13 cellular contexts compared by ENCODE assay signal in genomic region chr20:33516882-33517281, GRCh38. TPM values are rescaled to one million over a fixed set of nuclear protein-coding genes. Genes with fewer than 3 reads are reported as not detected.
A peak's percentile ranks its signal among the peaks of the same experiment; 100 is the strongest.
DNase-seq lines count a peak whose midpoint lies in the region; ATAC-seq, FAIRE-seq and TF ChIP-seq lines count a peak whose summit lies in the region.
"Had no signal": no experiment of that assay in that cellular context is flagged by ENCODE, and none has a peak within 500 bp of the region (broad histone marks: within the 10 kb centered on the region; RNA-seq: fewer than 3 reads in every experiment).

No MANE protein-coding gene starts in this region.

- H3K27ac ChIP-seq in HUES64 (ENCODE audit: low read depth, low read length): 0 out of 2 replicates have a peak overlapping the region, but pooled peaks have one; percentile 41
- H3K27ac ChIP-seq in CD4-positive, alpha-beta T cell (ENCODE audit: low read depth, low read length): no peak overlapping the region
- H3K27ac ChIP-seq: brain microvascular endothelial cell had no signal

- CTCF ChIA-PET in CD4-positive, alpha-beta T cell (lab: Charles Lee): interaction anchor here (1.0 to 2.0 kb wide), 2 partner anchors 151 kb away, joined by 3 to 12 read pairs; partner anchors contain the start of gene ACTL10

- TF ChIP-seq CTCF in bronchial epithelial cell (IDR thresholded peaks at IDR 0.05; ENCODE audit: insufficient read depth, low read length, severe bottlenecking): no peak
- no peak for TF ChIP-seq CTCF in mesothelial cell of epicardium (IDR thresholded peaks at IDR 0.05; ENCODE audit: unreplicated experiment)
- no peak for TF ChIP-seq CTCF in CD4-positive, alpha-beta T cell (IDR thresholded peaks at IDR 0.05)

- H3K27me3 ChIP-seq in HUES64 (ENCODE audit: insufficient read depth, low read length): no peaks in the 10 kb centered on the region
- no peaks in the 10 kb centered on the region for H3K27me3 ChIP-seq in bronchial epithelial cell (ENCODE audit: control insufficient read depth, insufficient read depth, low read length)
- no peaks in the 10 kb centered on the region for H3K27me3 ChIP-seq in CD4-positive, alpha-beta T cell (ENCODE audit: control insufficient read depth, insufficient read depth, low read length)
- H3K27me3 ChIP-seq: brain microvascular endothelial cell had no signal

- H3K4me3 Mint-ChIP-seq in mesothelial cell of epicardium: no peak overlapping the region
- H3K4me3 Mint-ChIP-seq in CD4-positive, alpha-beta T cell: no peak overlapping the region

- H3K9me3 ChIP-seq in HUES64 (ENCODE audit: insufficient read depth, low read depth, low read length): no peaks in the 10 kb centered on the region
- no peaks in the 10 kb centered on the region for H3K9me3 ChIP-seq in CD4-positive, alpha-beta T cell (ENCODE audit: control insufficient read depth, low read length)

- peaks cover 14% of the 10 kb centered on the region for H3K4me1 Mint-ChIP-seq in mesothelial cell of epicardium
- H3K4me1 Mint-ChIP-seq in CD4-positive, alpha-beta T cell (ENCODE audit: low read depth): peaks cover 31% of the 10 kb centered on the region

- H3K9me3 Mint-ChIP-seq in mesothelial cell of epicardium: no peaks in the 10 kb centered on the region
- no peaks in the 10 kb centered on the region for H3K9me3 Mint-ChIP-seq in CD4-positive, alpha-beta T cell

- WGBS in HUES64: 92% methylated on average over 1 of the region's 1 CpG

- ATAC-seq in HG03342 (IDR thresholded peaks at IDR 0.05; ENCODE audit: unreplicated experiment): no peak
- ATAC-seq in CD4-positive, alpha-beta T cell (ENCODE audit: poor library complexity): no peak
- ATAC-seq: HCT116, sciatic nerve had no signal

- H3K4me3 ChIP-seq in HUES64 (ENCODE audit: low read length) (no peak overlapping the region), bronchial epithelial cell (ENCODE audit: low read depth, low read length) (no peak overlapping the region)

- intact Hi-C loops in CD4-positive, alpha-beta T cell (cut with DNase I, micrococcal nuclease): no loop called here

- H3K27me3 Mint-ChIP-seq in mesothelial cell of epicardium (ENCODE audit: low read depth): no peaks in the 10 kb centered on the region
- no peaks in the 10 kb centered on the region for H3K27me3 Mint-ChIP-seq in CD4-positive, alpha-beta T cell

- H3K36me3 ChIP-seq in HUES64 (ENCODE audit: insufficient read depth, low read length) (no peaks in the 10 kb centered on the region), bronchial epithelial cell (ENCODE audit: control insufficient read depth, insufficient read depth, low read length) (no peaks in the 10 kb centered on the region)
- H3K36me3 ChIP-seq: brain microvascular endothelial cell had no signal

- H3K36me3 Mint-ChIP-seq in mesothelial cell of epicardium: no peaks in the 10 kb centered on the region
- H3K36me3 Mint-ChIP-seq in CD4-positive, alpha-beta T cell (ENCODE audit: low read depth): peaks cover 4% of the 10 kb centered on the region

- POLR2A ChIA-PET in CD4-positive, alpha-beta T cell (lab: Charles Lee): no interaction called here

- DNase-seq in NCI-H1105 treated with DMSO at 0.1 percent for 48 hours (lab: John Stamatoyannopoulos, UW): peak; percentile 41
- DNase-seq in NCI-H1105 (lab: John Stamatoyannopoulos, UW): no peak
- peak; percentile 33 for DNase-seq in bronchial epithelial cell (ENCODE audit: low read depth)
- no peak for DNase-seq in mesothelial cell of epicardium (ENCODE audit: low spot score in 2 of 2, unreplicated experiment in 2 of 2)
- no peak for DNase-seq in CD4-positive, alpha-beta T cell
- DNase-seq in glomerular visceral epithelial cell (ENCODE audit: extremely low spot score): no peak
- DNase-seq: brain microvascular endothelial cell, GF-D8, OCI-M1 had no signal

- FAIRE-seq in bronchial epithelial cell (lab: Jason Lieb, UNC): no peak

- H3K27ac Mint-ChIP-seq in mesothelial cell of epicardium: peak overlapping the region; percentile 71
- no peak overlapping the region for H3K27ac Mint-ChIP-seq in CD4-positive, alpha-beta T cell

- peaks cover 8% of the 10 kb centered on the region for H3K4me1 ChIP-seq in HUES64 (ENCODE audit: insufficient read depth, low read length)

- H3K9ac ChIP-seq in HUES64 (ENCODE audit: low read depth, low read length): no peak overlapping the region

RNA-seq across cellular contexts. Expression of gene CBFA2T2, which starts 27.0 kb away (rescaled TPM):
- 6.3 TPM for polyA plus RNA-seq in HUES64 (2013, experiment 1 of 2)
- polyA plus RNA-seq in HUES64 (2013, experiment 2 of 2): 9.0 TPM
- 4.0 and 5.3 TPM in 2 replicates for total RNA-seq in bronchial epithelial cell
- 39.7 to 47.2 TPM (median 46.1 TPM) in 3 replicates for total RNA-seq in mesothelial cell of epicardium
- 10 to 100 TPM; 17.9 to 18.6 TPM for total RNA-seq in CD4-positive, alpha-beta T cell

Comparison
In these comparisons a context has a peak if more than half of its experiments do, and no peak if none do; other contexts are left out.
1. DNase-seq: peak in NCI-H1105 treated with DMSO at 0.1 percent for 48 hours (single experiment) and bronchial epithelial cell (single experiment); none in NCI-H1105 (single experiment), mesothelial cell of epicardium (0 of 2), CD4-positive, alpha-beta T cell (0 of 10) and glomerular visceral epithelial cell (single experiment).